14 cellular contexts compared by ENCODE assay signal in genomic region chr18:56083097-56083865, GRCh38.
A peak's percentile ranks its signal among the peaks of the same experiment; 100 is the strongest.
DNase-seq lines count a peak whose midpoint lies in the region; ATAC-seq and TF ChIP-seq lines count a peak whose summit lies in the region.
"Had no signal": no experiment of that assay in that cellular context is flagged by ENCODE, and none has a peak within 500 bp of the region (broad histone marks: within the 10 kb centered on the region; RNA-seq: fewer than 3 reads in every experiment).

No MANE protein-coding gene starts in this region.

- no peak overlapping the region for H3K27ac ChIP-seq in ovary

- no peak for TF ChIP-seq POLR2A in ovary (IDR thresholded peaks at IDR 0.05)

- H3K27me3 ChIP-seq in ovary, result no peaks in the 10 kb centered on the region

- in situ Hi-C loops in astrocyte of the cerebellum (cut with HindIII; ENCODE audit: low sequenced_read_pairs), result no loop called here

- H3K36me3 ChIP-seq in ovary, result no peaks in the 10 kb centered on the region

- no peaks in the 10 kb centered on the region for H3K9me3 ChIP-seq in ovary

- DNase-seq in LHCN-M2 (ENCODE audit: low read depth) (peak; percentile 54), astrocyte of the cerebellum (ENCODE audit: low read depth) (peak; percentile 29), cardiac septum (ENCODE audit: low spot score) (peak; percentile 78), ovary (peak; percentile 40 to 69 (median 57)), SW 1271 (lab: John Stamatoyannopoulos, UW) (no peak), NCI-H526 treated with DMSO at 0.1 percent for 48 hours (lab: John Stamatoyannopoulos, UW) (no peak)
- DNase-seq in activated naive CD4-positive, alpha-beta T cell (lab: John Stamatoyannopoulos, UW), result no peak
- DNase-seq: activated CD8-positive, alpha-beta memory T cell treated with anti-CD3 and anti-CD28 coated beads, Interleukin-2, amount 50 U/mL, for 48 hours; CD8-positive, alpha-beta T cell; cerebellar nuclear complex; NCI-H510A treated with DMSO at 0.1 percent for 48 hours; T-helper 17 cell had no signal

- no peak for ATAC-seq in HG02623 (IDR thresholded peaks at IDR 0.05; ENCODE audit: unreplicated experiment)
- ATAC-seq: CD8-positive, alpha-beta T cell; K562; T-helper 17 cell had no signal

- TF ChIP-seq EP300 in ovary (IDR thresholded peaks at IDR 0.05), result no peak

- H3K4me1 ChIP-seq in ovary (ENCODE audit: insufficient read depth), result peaks cover 19% of the 10 kb centered on the region

- H3K4me3 ChIP-seq in astrocyte of the cerebellum (ENCODE audit: low read depth, low read length), result no peak overlapping the region
- no peak overlapping the region for H3K4me3 ChIP-seq in ovary
- H3K4me3 ChIP-seq: K562 had no signal

- intact Hi-C loops in cardiac septum (cut with DNase I), result loop anchor here (5.0 kb wide), 2 partner anchors 101 to 221 kb away; no protein-coding TSS in a partner anchor
- intact Hi-C loops in ovary (cut with DNase I), result no loop called here

- 13 to 18% (median 14%) methylated on average over 12 of the region's 12 CpGs for whole genome bisulfite sequencing in ovary, 3 donors

- TF ChIP-seq CTCF in astrocyte of the cerebellum (IDR thresholded peaks at IDR 0.05; ENCODE audit: low read depth, low read length, missing control alignments) (no peak), ovary (IDR thresholded peaks at IDR 0.05) (no peak)

Comparison
In these comparisons a context has a peak if more than half of its experiments do, and no peak if none do; other contexts are left out.
1. DNase-seq: peak in LHCN-M2 (single experiment), astrocyte of the cerebellum (single experiment), cardiac septum (single experiment) and ovary (5 of 5); none in activated naive CD4-positive, alpha-beta T cell (0 of 4), SW 1271 (0 of 2) and NCI-H526 treated with DMSO at 0.1 percent for 48 hours (single experiment).